In the genomic region with DNA sequence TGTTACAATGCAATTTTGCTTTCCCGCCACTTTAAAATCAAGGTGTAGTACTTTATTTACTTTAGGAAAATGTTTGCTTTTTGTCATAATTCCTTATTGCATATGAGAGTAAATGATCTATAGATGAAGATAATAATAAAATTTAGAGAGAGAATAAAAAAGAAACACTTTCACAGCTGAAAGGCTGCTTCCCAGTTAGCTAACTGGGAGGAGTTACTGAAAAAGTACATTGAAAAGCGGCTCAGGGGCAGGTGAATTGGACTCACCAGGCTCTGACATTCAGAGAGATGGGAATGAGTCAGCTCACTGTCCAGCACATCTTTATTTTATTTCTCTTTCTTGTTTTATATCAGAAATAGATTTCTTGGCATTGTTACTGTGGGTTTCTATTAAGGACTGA, we compare ENCODE assay signal across 9 cellular contexts.
"Had no signal": no experiment of that assay in that cellular context is flagged by ENCODE, and none has a peak within 500 bp of the region (broad histone marks: within the 10 kb centered on the region; RNA-seq: fewer than 3 reads in every experiment).

No MANE protein-coding gene starts in this region.

- DNase-seq: GM23248, GOT3, H7, H9, HCEC 1CT, HFFc6 had no signal

- H3K4me3 ChIP-seq: GM23248, GM23338, HAP-1 had no signal

- ATAC-seq: GM23338, HCT116 had no signal

- H3K9me3 ChIP-seq: HAP-1 had no signal

- H3K36me3 ChIP-seq: HAP-1 had no signal

- H3K4me1 ChIP-seq: HAP-1 had no signal

- H3K27ac ChIP-seq: GM23248 had no signal
